In the genomic region with DNA sequence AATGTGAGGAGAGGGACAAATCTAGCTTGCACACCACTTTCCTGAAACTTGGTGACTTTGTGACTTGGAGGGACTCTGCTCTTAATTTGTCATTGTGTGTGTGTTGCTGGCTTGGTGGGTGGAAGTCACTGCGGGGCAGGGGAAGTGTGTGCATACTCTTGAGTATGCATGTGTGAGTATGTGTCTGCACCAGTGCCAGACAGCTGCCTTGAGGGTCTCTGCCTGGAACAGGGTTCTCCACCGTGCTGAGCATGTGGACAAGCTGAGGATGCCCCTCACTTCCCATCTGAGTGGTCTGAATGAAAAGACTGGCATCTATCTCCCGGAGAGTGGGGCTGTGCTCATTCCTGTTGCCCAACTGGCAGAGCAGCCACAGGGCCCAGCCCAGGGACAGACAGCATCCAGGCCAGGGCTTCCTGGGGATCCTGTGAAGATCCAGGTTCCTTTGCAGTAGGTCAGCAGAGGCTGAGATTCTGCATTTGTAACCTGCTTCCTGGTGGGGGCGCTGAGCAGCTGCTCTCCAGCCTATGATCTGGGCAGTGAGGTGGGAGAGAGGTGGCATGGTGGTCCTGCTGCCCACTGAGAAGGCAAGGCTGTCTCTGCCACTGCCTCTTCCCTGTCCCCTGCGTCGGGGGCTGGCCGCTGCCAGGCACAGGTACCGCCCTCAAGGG, we compare ENCODE assay signal across 8 cellular contexts.
DNase-seq lines count a peak whose midpoint lies in the region; ATAC-seq and TF ChIP-seq lines count a peak whose summit lies in the region.

No MANE protein-coding gene starts in this region.

- H3K4me3 ChIP-seq in OCI-LY3 (ENCODE audit: low read length) (no peak overlapping the region), esophagus muscularis mucosa (no peak overlapping the region), ovary (no peak overlapping the region)

- no peaks in the 10 kb centered on the region for H3K4me1 Mint-ChIP-seq in activated T-cell treated with anti-CD3 and anti-CD28 coated beads, Interleukin-2, amount 50 U/mL, for 24 hours (ENCODE audit: low read depth)

- 80% methylated on average over 2 of the region's 8 CpGs for WGBS in esophagus muscularis mucosa
- WGBS in ovary, 3 donors: 73 to 82% (median 78%) methylated on average over 8 of the region's 8 CpGs

- H3K36me3 ChIP-seq in OCI-LY3 (replicated peaks; ENCODE audit: low read depth, low read length): no peaks in the 10 kb centered on the region
- H3K36me3 ChIP-seq in esophagus muscularis mucosa: no peaks in the 10 kb centered on the region
- no peaks in the 10 kb centered on the region for H3K36me3 ChIP-seq in ovary

- no peaks in the 10 kb centered on the region for H4K20me1 ChIP-seq in OCI-LY3 (ENCODE audit: insufficient read depth, low read length)

- intact Hi-C loops in esophagus muscularis mucosa (cut with DNase I) (no loop called here), ovary (cut with DNase I) (loop anchor here in 1 of 4 donors (10.0 kb wide), 1 partner anchor 66 kb away; no protein-coding TSS in a partner anchor)

- H2AFZ ChIP-seq in OCI-LY3 (ENCODE audit: low read depth, low read length): no peak overlapping the region

- H3K9me3 ChIP-seq in OCI-LY3 (ENCODE audit: insufficient read depth, low read length) (no peaks in the 10 kb centered on the region), esophagus muscularis mucosa (no peaks in the 10 kb centered on the region), ovary (no peaks in the 10 kb centered on the region)

- H3K9me3 Mint-ChIP-seq in activated T-cell treated with anti-CD3 and anti-CD28 coated beads, Interleukin-2, amount 50 U/mL, for 24 hours: no peaks in the 10 kb centered on the region

- no peaks in the 10 kb centered on the region for H3K4me1 ChIP-seq in OCI-LY3 (ENCODE audit: low read length)
- H3K4me1 ChIP-seq in esophagus muscularis mucosa: peaks cover 81 to 87% (median 85%) of the 10 kb centered on the region in 4 donors
- H3K4me1 ChIP-seq in ovary (ENCODE audit: insufficient read depth): peaks cover 48% of the 10 kb centered on the region

- H3K9ac ChIP-seq in OCI-LY3 (ENCODE audit: low read length): no peak overlapping the region

- H3K27ac ChIP-seq in OCI-LY3 (ENCODE audit: low read length) (no peak overlapping the region), esophagus muscularis mucosa (replicated peaks in 1 of 4) (peak overlapping the region in 3 of 4 donors; percentile 40 to 60 (median 46)), ovary (peak overlapping the region; percentile 16 to 56)

- H3K4me2 ChIP-seq in OCI-LY3 (ENCODE audit: low read length): no peak overlapping the region

- peak; percentile 42 for DNase-seq in ELR (ENCODE audit: low read depth)
- no peak for DNase-seq in esophagus muscularis mucosa (ENCODE audit: extremely low spot score)
- no peak for DNase-seq in ovary
- DNase-seq in activated T-cell treated with anti-CD3 and anti-CD28 coated beads, Interleukin-2, amount 50 U/mL, for 24 hours: no peak

- H3K27ac Mint-ChIP-seq in activated T-cell treated with anti-CD3 and anti-CD28 coated beads, Interleukin-2, amount 50 U/mL, for 24 hours: no peak overlapping the region

- H3K27me3 ChIP-seq in OCI-LY3 (ENCODE audit: low read depth, low read length): no peaks in the 10 kb centered on the region
- H3K27me3 ChIP-seq in esophagus muscularis mucosa: no peaks in the 10 kb centered on the region
- no peaks in the 10 kb centered on the region for H3K27me3 ChIP-seq in ovary

- TF ChIP-seq EP300 in esophagus muscularis mucosa (IDR thresholded peaks at IDR 0.05) (no peak), ovary (IDR thresholded peaks at IDR 0.05) (no peak)

- TF ChIP-seq CTCF in OCI-LY3 (IDR thresholded peaks at IDR 0.05; ENCODE audit: low read depth, low read length) (peak; percentile 33; the same call in 1 of the 2 replicates), esophagus muscularis mucosa (IDR thresholded peaks at IDR 0.05) (peak in 1 of 3 experiments; percentile 7), ovary (IDR thresholded peaks at IDR 0.05) (no peak)

- ATAC-seq in GM18909 (IDR thresholded peaks at IDR 0.05; ENCODE audit: poor library complexity, unreplicated experiment) (no peak), GM19035 (IDR thresholded peaks at IDR 0.05; ENCODE audit: unreplicated experiment) (no peak), HG02759 (IDR thresholded peaks at IDR 0.05; ENCODE audit: unreplicated experiment) (no peak)

- H3K36me3 Mint-ChIP-seq in activated T-cell treated with anti-CD3 and anti-CD28 coated beads, Interleukin-2, amount 50 U/mL, for 24 hours (ENCODE audit: low read depth): no peaks in the 10 kb centered on the region

- no peak overlapping the region for H3K4me3 Mint-ChIP-seq in activated T-cell treated with anti-CD3 and anti-CD28 coated beads, Interleukin-2, amount 50 U/mL, for 24 hours

- no peaks in the 10 kb centered on the region for H3K27me3 Mint-ChIP-seq in activated T-cell treated with anti-CD3 and anti-CD28 coated beads, Interleukin-2, amount 50 U/mL, for 24 hours

- no peaks in the 10 kb centered on the region for H3K79me2 ChIP-seq in OCI-LY3 (ENCODE audit: low read length)

- TF ChIP-seq POLR2A in esophagus muscularis mucosa (IDR thresholded peaks at IDR 0.05; ENCODE audit: low read depth): no peak
- no peak for TF ChIP-seq POLR2A in ovary (IDR thresholded peaks at IDR 0.05)
